In the genomic region with DNA sequence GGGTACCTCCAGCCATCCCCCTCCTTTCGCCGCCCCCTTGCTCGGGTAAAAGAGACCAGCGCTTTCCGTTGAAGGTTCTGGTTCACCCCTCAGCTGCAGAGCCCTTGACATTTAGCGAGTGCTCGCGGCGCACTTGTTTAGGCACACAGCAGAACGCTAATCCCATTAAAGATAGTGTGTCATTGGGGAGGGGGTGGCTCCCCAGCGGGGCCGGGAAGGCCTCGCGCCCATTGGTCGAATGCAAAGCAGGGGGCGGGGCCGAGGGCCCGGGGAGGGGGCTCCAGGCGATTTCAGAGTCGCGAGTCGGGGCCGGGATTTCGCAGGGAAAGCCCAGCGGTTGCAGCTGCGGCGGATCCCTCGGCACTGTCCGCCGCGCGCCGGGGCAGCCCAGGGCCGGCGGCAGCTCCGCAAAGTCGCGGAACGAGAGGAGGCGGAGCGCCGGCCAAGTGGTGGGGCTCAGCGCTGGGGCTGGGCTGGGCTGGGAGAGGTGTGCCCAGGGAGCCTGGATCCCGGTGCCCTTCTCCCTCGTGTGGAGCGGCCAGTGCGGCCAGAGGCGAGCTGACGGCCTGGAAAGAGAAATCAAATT, we compare ENCODE assay signal across 8 cellular contexts.
A peak's percentile ranks its signal among the peaks of the same experiment; 100 is the strongest.
DNase-seq lines count a peak whose midpoint lies in the region; ATAC-seq and TF ChIP-seq lines count a peak whose summit lies in the region.

No MANE protein-coding gene starts in this region.

- H3K9me3 ChIP-seq in body of pancreas (no peaks in the 10 kb centered on the region), spleen (no peaks in the 10 kb centered on the region)

- intact Hi-C loops in body of pancreas (cut with DNase I): no loop called here
- intact Hi-C loops in spleen (cut with DNase I; ENCODE audit: low total_unique reads): no loop called here

- ATAC-seq in body of pancreas: peak; percentile 68
- ATAC-seq in GM19467 (IDR thresholded peaks at IDR 0.05; ENCODE audit: unreplicated experiment): no peak

- POLR2A ChIA-PET in GM10248 (lab: Yijun Ruan, JAX): no interaction called here

- CTCF ChIA-PET in GM10248 (lab: Yijun Ruan, JAX): no interaction called here

- H3K27ac ChIP-seq in C4-2B: peak overlapping the region; percentile 10; the same call in 1 of the 2 replicates
- no peak overlapping the region for H3K27ac ChIP-seq in body of pancreas
- no peak overlapping the region for H3K27ac ChIP-seq in spleen

- peak overlapping the region in 1 of 2 donors; percentile 6 for H3K4me3 ChIP-seq in body of pancreas
- H3K4me3 ChIP-seq in spleen: peak overlapping the region; percentile 14 to 69 (median 42)

- TF ChIP-seq CTCF in C4-2B (conservative IDR thresholded peaks at IDR 0.05) (no peak), body of pancreas (IDR thresholded peaks at IDR 0.05) (no peak), spleen (IDR thresholded peaks at IDR 0.05 in 8 of 11, conservative IDR thresholded peaks at IDR 0.05 in 3 of 11) (no peak), GM10248 (IDR thresholded peaks at IDR 0.05; ENCODE audit: control extremely low read depth, extremely low read depth, low read depth, missing control alignments) (no peak)

- 1 to 5% methylated on average over 22 to 48 of the region's 49 CpGs for WGBS in body of pancreas, 2 donors
- 0 to 4% (median 1%) methylated on average over 32 to 49 of the region's 49 CpGs for WGBS in spleen, 5 donors

- TF ChIP-seq POLR2A in body of pancreas (IDR thresholded peaks at IDR 0.05) (no peak), spleen (IDR thresholded peaks at IDR 0.05) (no peak)

- peak; percentile 71 for DNase-seq in NCI-H1694 treated with DMSO at 0.1 percent for 48 hours (lab: John Stamatoyannopoulos, UW)
- DNase-seq in body of pancreas: peak; percentile 24 to 57 (median 38)
- DNase-seq in iPS-NIHi7 (ENCODE audit: extremely low spot score): peak; percentile 96
- DNase-seq in spleen: no peak
- DNase-seq in GM10248 (ENCODE audit: extremely low spot score): no peak
- no peak for DNase-seq in activated naive CD4-positive, alpha-beta T cell treated with Interleukin-2 at 50 U/mL for 16 hours

- no peaks in the 10 kb centered on the region for H3K36me3 ChIP-seq in body of pancreas (replicated peaks in 1 of 2; ENCODE audit: insufficient read depth in 1 of 2, low read depth in 2 of 2)
- H3K36me3 ChIP-seq in spleen: no peaks in the 10 kb centered on the region

- peaks cover 27% of the 10 kb centered on the region for H3K4me1 ChIP-seq in body of pancreas
- H3K4me1 ChIP-seq in spleen: peaks cover 9 to 63% (median 40%) of the 10 kb centered on the region in 6 donors

- no peaks in the 10 kb centered on the region for H3K27me3 ChIP-seq in body of pancreas
- H3K27me3 ChIP-seq in spleen (replicated peaks in 1 of 7): peaks cover 0 to 60% (median 35%) of the 10 kb centered on the region in 7 donors

Comparison
In these comparisons a context has a peak if more than half of its experiments do, and no peak if none do; other contexts are left out.
1. DNase-seq: peak in NCI-H1694 treated with DMSO at 0.1 percent for 48 hours (single experiment), body of pancreas (4 of 4) and iPS-NIHi7 (single experiment); none in spleen (single experiment), GM10248 (single experiment) and activated naive CD4-positive, alpha-beta T cell treated with Interleukin-2 at 50 U/mL for 16 hours (single experiment).